Comparison of ENCODE assay signal across 29 cellular contexts in the genomic region with DNA sequence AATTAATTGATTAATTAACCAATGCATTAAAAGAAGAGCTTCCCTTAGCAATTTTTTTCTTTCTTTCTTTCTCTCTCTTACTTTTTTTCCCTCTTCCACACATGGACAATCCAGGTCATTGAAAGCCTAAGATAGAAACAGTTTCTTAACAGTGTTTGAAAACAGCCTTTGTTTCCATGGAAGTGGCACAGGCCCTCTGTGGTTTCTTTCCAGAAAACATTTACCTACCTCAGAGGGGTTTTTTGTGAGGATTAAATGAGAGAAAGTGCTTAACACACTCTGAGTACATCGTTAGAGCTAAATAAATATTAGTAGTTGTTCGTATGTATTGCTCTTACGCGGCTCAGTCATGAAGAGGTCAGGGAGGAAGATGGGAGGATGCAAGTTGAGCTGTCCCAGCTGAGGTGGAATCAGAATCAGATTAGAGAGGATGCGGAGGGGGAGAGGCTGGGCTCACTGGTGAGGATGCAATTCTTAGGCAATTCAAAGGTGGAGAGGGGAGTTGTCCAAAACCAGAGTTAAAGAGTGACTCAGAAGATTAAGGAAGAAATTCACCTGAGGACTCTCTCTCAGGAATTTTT.
DNase-seq lines count a peak whose midpoint lies in the region; ATAC-seq, FAIRE-seq and TF ChIP-seq lines count a peak whose summit lies in the region.
"Had no signal": no experiment of that assay in that cellular context is flagged by ENCODE, and none has a peak within 500 bp of the region (broad histone marks: within the 10 kb centered on the region; RNA-seq: fewer than 3 reads in every experiment).

No MANE protein-coding gene starts in this region.

- H3K9me1 ChIP-seq in keratinocyte (ENCODE audit: control insufficient read depth, extremely low read depth, insufficient read depth, low read length) = no peaks in the 10 kb centered on the region

- H3K4me2 ChIP-seq in keratinocyte (ENCODE audit: control insufficient read depth, extremely low read depth, insufficient read depth, low read depth, low read length) = no peak overlapping the region
- H3K4me2 ChIP-seq: PC-9 had no signal

- no peak overlapping the region for H3K4me3 ChIP-seq in choroid plexus epithelial cell (ENCODE audit: low read depth, low read length)
- no peak overlapping the region for H3K4me3 ChIP-seq in keratinocyte (ENCODE audit: control insufficient read depth in 2 of 3, extremely low read depth in 1 of 3, insufficient read depth in 2 of 3, low read depth in 1 of 3, low read length in 3 of 3)
- H3K4me3 ChIP-seq: colonic mucosa, lung, PC-9, suprapubic skin had no signal

- H4K20me1 ChIP-seq in keratinocyte (ENCODE audit: control insufficient read depth, extremely low read depth, insufficient read depth, low read length) = no peaks in the 10 kb centered on the region

- dilution Hi-C loops in keratinocyte (cut with MboI; ENCODE audit: extremely low pct_ligation_motif_present, low sequenced_read_pairs) = no loop called here

- no peak overlapping the region for H2AFZ ChIP-seq in keratinocyte (ENCODE audit: control insufficient read depth, low read length)
- H2AFZ ChIP-seq: PC-9 had no signal

- no peaks in the 10 kb centered on the region for H3K79me2 ChIP-seq in keratinocyte (ENCODE audit: control insufficient read depth, insufficient read depth, low read length)

- FAIRE-seq in keratinocyte (lab: Jason Lieb, UNC) (peak; percentile 46), GM12892 (lab: Jason Lieb, UNC) (no peak)
- FAIRE-seq: kidney had no signal

- no peak overlapping the region for H3K9ac ChIP-seq in keratinocyte (ENCODE audit: control insufficient read depth, extremely low read depth, insufficient read depth, low read length)

- ATAC-seq in omental fat pad (ENCODE audit: low FRiP score) (peak; percentile 70), HG02623 (IDR thresholded peaks at IDR 0.05; ENCODE audit: unreplicated experiment) (no peak), HG03280 (IDR thresholded peaks at IDR 0.05; ENCODE audit: unreplicated experiment) (no peak), GM18873 (IDR thresholded peaks at IDR 0.05; ENCODE audit: low FRiP score, unreplicated experiment) (no peak)
- ATAC-seq: activated T-cell treated with anti-CD3 and anti-CD28 coated beads, Interleukin-2, amount 50 U/mL, for 72 hours; stimulated activated naive B cell treated with anti-CD40 and anti-IgM and Interleukin-4, amounts not matched to agents 10 μg/mL and 1 μg/mL and 100 μg/mL, for 72 hours had no signal

- no peaks in the 10 kb centered on the region for H3K27me3 ChIP-seq in keratinocyte (ENCODE audit: control insufficient read depth, extremely low read depth, insufficient read depth, low read length)
- H3K27me3 ChIP-seq: colonic mucosa, neutrophil, suprapubic skin had no signal

- H3K9me3 ChIP-seq in keratinocyte (ENCODE audit: control insufficient read depth, low read depth, low read length) = peaks cover 2% of the 10 kb centered on the region
- H3K9me3 ChIP-seq: colonic mucosa, neutrophil had no signal

- DNase-seq in NCI-H774 (lab: John Stamatoyannopoulos, UW) = peak; percentile 2
- peak; percentile 48 for DNase-seq in choroid plexus epithelial cell (ENCODE audit: low read depth)
- no peak for DNase-seq in keratinocyte (ENCODE audit: low read depth, low spot score)
- DNase-seq in omental fat pad (ENCODE audit: low spot score) = no peak
- no peak for DNase-seq in GM12892 (ENCODE audit: insufficient read length)
- DNase-seq: activated B cell treated with CpG ODN at 0.5 μM for 24 hours; activated CD4-positive, alpha-beta T cell treated with anti-CD3 and anti-CD28 coated beads, Interleukin-2, amount 50 U/mL, for 4 hours; activated naive CD4-positive, alpha-beta T cell; activated T-cell treated with anti-CD3 and anti-CD28 coated beads, Interleukin-2, amount 50 U/mL, for 72 hours; C1 segment of cervical spinal cord; colonic mucosa; DMS79; GF-D8; hypothalamus; kidney; NCI-H1105; NCI-H526; PC-9; SHP77; stimulated activated CD4-positive, alpha-beta T cell treated with anti-CD3 and anti-CD28 coated beads, Interleukin-4, amount 100 ng/mL, for 4 hours; stimulated activated naive B cell treated with anti-CD40 and anti-IgM and Interleukin-4, amounts not matched to agents 10 μg/mL and 1 μg/mL and 100 μg/mL, for 72 hours; SW 1271; T-helper 9 cell had no signal

- no peaks in the 10 kb centered on the region for H3K36me3 ChIP-seq in keratinocyte (ENCODE audit: control insufficient read depth in 2 of 2, extremely low read depth in 1 of 2, insufficient read depth in 2 of 2, low read length in 2 of 2)
- H3K36me3 ChIP-seq: colonic mucosa, neutrophil, suprapubic skin had no signal

- H3K4me1 ChIP-seq in keratinocyte (ENCODE audit: control insufficient read depth, extremely low read depth, insufficient read depth, low read length) = peaks cover 3% of the 10 kb centered on the region
- H3K4me1 ChIP-seq: colonic mucosa, suprapubic skin had no signal

- TF ChIP-seq CTCF in choroid plexus epithelial cell (conservative IDR thresholded peaks at IDR 0.05; ENCODE audit: low read depth, low read length) = no peak
- no peak for TF ChIP-seq CTCF in keratinocyte (optimal IDR thresholded peaks at IDR 0.05 in 1 of 3, IDR thresholded peaks at IDR 0.05 in 1 of 3, conservative IDR thresholded peaks at IDR 0.05 in 1 of 3; ENCODE audit: extremely low read depth in 1 of 3, insufficient read depth in 2 of 3, low read length in 3 of 3)
- no peak for TF ChIP-seq CTCF in omental fat pad (IDR thresholded peaks at IDR 0.05)

- no peak for TF ChIP-seq POLR2A in GM12892 (IDR thresholded peaks at IDR 0.05; ENCODE audit: low read depth, low read length)

- H3K27ac ChIP-seq in keratinocyte (ENCODE audit: control insufficient read depth, insufficient read depth, low read length) = no peak overlapping the region
- H3K27ac ChIP-seq: colonic mucosa, neutrophil, PC-9, suprapubic skin had no signal

Comparison
In these comparisons a context has a peak if more than half of its experiments do, and no peak if none do; other contexts are left out.
1. DNase-seq: peak in NCI-H774 (single experiment) and choroid plexus epithelial cell (single experiment); none in keratinocyte (single experiment), omental fat pad (single experiment) and GM12892 (single experiment).